20 cellular contexts compared by ENCODE assay signal in genomic region chr5:35009059-35009458, GRCh38. TPM values are rescaled to one million over a fixed set of nuclear protein-coding genes. Genes with fewer than 3 reads are reported as not detected.
DNase-seq lines count a peak whose midpoint lies in the region; ATAC-seq and TF ChIP-seq lines count a peak whose summit lies in the region.
"Had no signal": no experiment of that assay in that cellular context is flagged by ENCODE, and none has a peak within 500 bp of the region (broad histone marks: within the 10 kb centered on the region; RNA-seq: fewer than 3 reads in every experiment).

No MANE protein-coding gene starts in this region.

- H3K27me3 Mint-ChIP-seq in endodermal cell (ENCODE audit: insufficient read depth), result peaks cover 5% of the 10 kb centered on the region

- H3K23ac ChIP-seq in mesendoderm (ENCODE audit: low read length), result no peak overlapping the region

- no peak overlapping the region for H2BK120ac ChIP-seq in mesendoderm (ENCODE audit: low read depth, low read length)

- H3K36me3 Mint-ChIP-seq in endodermal cell (ENCODE audit: low read depth), result no peaks in the 10 kb centered on the region
- H3K36me3 Mint-ChIP-seq: CD4-positive, alpha-beta memory T cell had no signal

- H3K9me3 ChIP-seq in GM23248 (ENCODE audit: low read depth), result no peaks in the 10 kb centered on the region
- H3K9me3 ChIP-seq in endodermal cell (ENCODE audit: control insufficient read depth, low read length), result peaks cover 16% of the 10 kb centered on the region
- H3K9me3 ChIP-seq: BE2C had no signal

- in situ Hi-C loops in GM23248 (cut with MboI), result no loop called here

- H3K4me3 Mint-ChIP-seq in endodermal cell, result no peak overlapping the region
- H3K4me3 Mint-ChIP-seq: CD4-positive, alpha-beta memory T cell; GM23338 had no signal

- no peak overlapping the region for H2AK5ac ChIP-seq in mesendoderm (ENCODE audit: low read length)

- H3K4me3 ChIP-seq in GM23248 (no peak overlapping the region), endodermal cell (ENCODE audit: low read length) (no peak overlapping the region), mesendoderm (ENCODE audit: low read length) (no peak overlapping the region)
- H3K4me3 ChIP-seq: GM23338, K562 had no signal

- no peak overlapping the region for H2BK5ac ChIP-seq in mesendoderm (ENCODE audit: low read length)

- no peak overlapping the region for H3K4ac ChIP-seq in mesendoderm (ENCODE audit: low read depth, low read length)

- peak overlapping the region; percentile 43; the same call in 1 of the 2 replicates for H3K27ac ChIP-seq in GM23248
- H3K27ac ChIP-seq in endodermal cell (ENCODE audit: low read depth, low read length), result no peak overlapping the region
- H3K27ac ChIP-seq in mesendoderm (ENCODE audit: low read depth, low read length), result no peak overlapping the region
- H3K27ac ChIP-seq: 22Rv1, C4-2B, HL-60 had no signal

- H3K4me1 Mint-ChIP-seq in endodermal cell, result peaks cover 11% of the 10 kb centered on the region
- H3K4me1 Mint-ChIP-seq: CD4-positive, alpha-beta memory T cell had no signal

- no peaks in the 10 kb centered on the region for H3F3A ChIP-seq in GM23248 (ENCODE audit: insufficient read depth)

- H4K5ac ChIP-seq in mesendoderm (ENCODE audit: low read length), result no peak overlapping the region

- H3K79me1 ChIP-seq in mesendoderm (ENCODE audit: low read length), result no peaks in the 10 kb centered on the region

- DNase-seq in AG08395 (ENCODE audit: low spot score), result peak; percentile 11
- DNase-seq in GM23248, result peak; percentile 41
- DNase-seq in endodermal cell, result peak; percentile 54
- peak; percentile 71 for DNase-seq in mesendoderm
- DNase-seq in NCI-H2107 (lab: John Stamatoyannopoulos, UW), result no peak
- no peak for DNase-seq in amygdala (lab: John Stamatoyannopoulos, UW)
- DNase-seq in occipital lobe (lab: John Stamatoyannopoulos, UW), result no peak
- DNase-seq: BE2C; CD4-positive, alpha-beta memory T cell; COR-L47; DMS153; DMS79 treated with DMSO at 0.1 percent for 48 hours; GDM1; H7 had no signal

- ATAC-seq in GM21529 (IDR thresholded peaks at IDR 0.05; ENCODE audit: unreplicated experiment), result no peak
- ATAC-seq: GM23338, K562 had no signal

- H3K36me3 ChIP-seq in GM23248 (ENCODE audit: low read depth) (no peaks in the 10 kb centered on the region), endodermal cell (ENCODE audit: control insufficient read depth, insufficient read depth, low read length) (no peaks in the 10 kb centered on the region), mesendoderm (ENCODE audit: control insufficient read depth, insufficient read depth, low read length) (no peaks in the 10 kb centered on the region)
- H3K36me3 ChIP-seq: BE2C had no signal

- no peaks in the 10 kb centered on the region for H3K27me3 ChIP-seq in GM23248 (replicated peaks; ENCODE audit: insufficient read depth)
- no peaks in the 10 kb centered on the region for H3K27me3 ChIP-seq in endodermal cell (ENCODE audit: control insufficient read depth, insufficient read depth, low read length, poor library complexity, severe bottlenecking)
- no peaks in the 10 kb centered on the region for H3K27me3 ChIP-seq in mesendoderm (ENCODE audit: insufficient read depth, low read length, poor library complexity)
- H3K27me3 ChIP-seq: BE2C had no signal

- H3K4me2 ChIP-seq in GM23248 (ENCODE audit: unreplicated experiment), result no peak overlapping the region
- no peak overlapping the region for H3K4me2 ChIP-seq in mesendoderm (ENCODE audit: low read length)
- H3K4me2 ChIP-seq: GM23338 had no signal

- WGBS in GM23248 (ENCODE audit: low coverage in 1 of 2, low lambda C conversion rate in 2 of 2, missing lambda C conversion rate in 2 of 2), 2 experiments, result 57 to 61% methylated on average over 2 of the region's 2 CpGs
- 50 to 59% methylated on average over 2 of the region's 2 CpGs for WGBS in endodermal cell (ENCODE audit: insufficient coverage in 1 of 2, insufficient read length in 1 of 2), 2 experiments
- no CpG with 5 or more reads among the region's 2 CpGs for WGBS in mesendoderm (ENCODE audit: extremely low coverage, insufficient coverage, low lambda C conversion rate)

- no peak overlapping the region for H3K18ac ChIP-seq in mesendoderm (ENCODE audit: low read length)

- H4K8ac ChIP-seq in mesendoderm (ENCODE audit: low read depth, low read length), result no peak overlapping the region

- no peak overlapping the region for H3K56ac ChIP-seq in mesendoderm (ENCODE audit: low read length)

- H4K20me1 ChIP-seq in GM23248 (ENCODE audit: insufficient read depth), result no peaks in the 10 kb centered on the region

- no peaks in the 10 kb centered on the region for H3K9me2 ChIP-seq in GM23248 (ENCODE audit: insufficient read depth)

- H3K27ac Mint-ChIP-seq in endodermal cell, result peak overlapping the region; percentile 3
- H3K27ac Mint-ChIP-seq: CD4-positive, alpha-beta memory T cell; GM23338 had no signal

- H2BK15ac ChIP-seq in mesendoderm (replicated peaks; ENCODE audit: low read depth), result no peak overlapping the region

- H3K9ac ChIP-seq in GM23248 (no peak overlapping the region), endodermal cell (ENCODE audit: extremely low read depth, low read length, poor library complexity, severe bottlenecking) (no peak overlapping the region), mesendoderm (ENCODE audit: low read length) (no peak overlapping the region)

- H3K9me3 Mint-ChIP-seq in endodermal cell, result peaks cover 3% of the 10 kb centered on the region
- H3K9me3 Mint-ChIP-seq: GM23338 had no signal

- no peak for TF ChIP-seq CTCF in endodermal cell (conservative IDR thresholded peaks at IDR 0.05)

- H2AFZ ChIP-seq in GM23248, result no peak overlapping the region
- H2AFZ ChIP-seq: GM23338 had no signal

- no peaks in the 10 kb centered on the region for H3K79me2 ChIP-seq in GM23248 (ENCODE audit: insufficient read depth)
- H3K79me2 ChIP-seq in mesendoderm (ENCODE audit: control insufficient read depth, insufficient read depth, low read length), result no peaks in the 10 kb centered on the region

- H3K4me1 ChIP-seq in GM23248 (ENCODE audit: insufficient read depth) (no peaks in the 10 kb centered on the region; the same call in 1 of the 2 replicates), endodermal cell (ENCODE audit: control insufficient read depth, insufficient read depth, low read length) (peaks cover 2% of the 10 kb centered on the region), mesendoderm (ENCODE audit: control insufficient read depth, low read depth, low read length) (no peaks in the 10 kb centered on the region)
- H3K4me1 ChIP-seq: BE2C had no signal

RNA-seq across cellular contexts. Expression of gene AGXT2, which starts 38.7 kb away (rescaled TPM):
- not detected in 2 replicates for total RNA-seq in GM23248 (2014; rRNA removed; shearing (Covaris generic))
- polyA plus RNA-seq in GM23248 (2016; fragmentation: Nextera tagmentation; extraction: Ambion mirVana), result not detected in 2 replicates
- total RNA-seq in endodermal cell (not detected), occipital lobe (not detected)
- not detected for polyA plus RNA-seq in endodermal cell (2013, experiment 1 of 2)
- polyA plus RNA-seq in endodermal cell (2013, experiment 2 of 2), result not detected
- not detected for polyA plus RNA-seq in mesendoderm (2013, experiment 1 of 2)
- polyA plus RNA-seq in mesendoderm (2013, experiment 2 of 2), result not detected
- total RNA-seq: CD4-positive, alpha-beta memory T cell; GM23338; H7; K562 had no signal
- polyA plus RNA-seq: CD4-positive, alpha-beta memory T cell; GM23338; K562 had no signal

Comparison
In these comparisons a context has a peak if more than half of its experiments do, and no peak if none do; other contexts are left out.
1. DNase-seq: peak in AG08395 (single experiment), GM23248 (single experiment), endodermal cell (single experiment) and mesendoderm (single experiment); none in NCI-H2107 (single experiment), amygdala (0 of 56) and occipital lobe (single experiment).